1 cellular context compared by ENCODE assay signal in the genomic region with DNA sequence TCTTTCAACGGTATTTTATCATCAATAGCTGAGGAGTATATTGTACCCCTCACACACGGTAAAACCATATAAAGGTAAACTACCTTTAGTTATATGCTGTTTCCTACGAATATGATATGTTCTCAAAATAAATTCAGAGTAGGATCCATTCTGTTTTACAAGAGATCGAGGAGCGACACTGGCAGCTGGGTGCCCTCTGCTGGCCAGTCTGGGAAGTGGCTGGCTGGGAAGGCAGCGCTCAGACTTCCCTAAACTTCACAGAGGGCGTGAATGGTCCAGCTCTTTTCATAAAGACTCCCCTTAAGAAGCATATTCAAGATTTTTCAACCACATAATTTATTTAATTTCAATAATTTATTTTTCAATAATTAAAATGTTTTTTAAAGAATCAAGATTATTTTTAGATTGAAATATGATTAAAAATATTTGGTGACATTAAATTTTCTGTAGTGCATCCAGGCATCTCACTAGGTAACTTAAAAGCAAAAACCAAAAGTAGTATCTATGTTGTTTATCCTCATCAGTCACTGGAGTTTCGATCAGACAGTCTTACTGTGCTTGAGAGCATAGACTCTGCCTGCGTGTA.
A peak's percentile ranks its signal among the peaks of the same experiment; 100 is the strongest.
TF ChIP-seq lines count a peak whose summit lies in the region.

No MANE protein-coding gene starts in this region.

TF ChIP-seq in GM12878, 131 proteins besides CTCF, POLR2A, EP300 and RAD21 (continued from another document):
- peak; percentile 91 for TF ChIP-seq SMC3 (IDR thresholded peaks at IDR 0.05; ENCODE audit: borderline replicate concordance, low read length)
